Comparison of ENCODE assay signal across 14 cellular contexts in the genomic region with DNA sequence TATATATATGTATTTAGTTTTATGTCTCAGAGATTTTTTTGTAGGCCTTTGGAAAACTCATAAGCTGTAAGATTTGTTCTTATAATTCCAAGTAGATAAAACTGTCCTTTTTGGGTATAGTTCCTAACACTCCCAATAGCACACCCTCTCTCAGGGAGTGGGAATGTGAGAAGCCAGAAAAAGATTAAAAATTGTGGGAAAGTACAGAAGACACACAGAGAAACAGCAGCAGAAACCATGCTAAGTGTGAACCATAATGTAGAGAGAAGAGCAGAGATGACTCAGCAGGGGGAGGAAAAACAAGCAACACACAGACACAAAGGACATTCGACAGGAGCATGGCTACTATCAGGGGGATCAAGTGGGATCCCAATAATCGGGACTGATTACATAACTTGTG.
A peak's percentile ranks its signal among the peaks of the same experiment; 100 is the strongest.
DNase-seq lines count a peak whose midpoint lies in the region; ATAC-seq and TF ChIP-seq lines count a peak whose summit lies in the region.
"Had no signal": no experiment of that assay in that cellular context is flagged by ENCODE, and none has a peak within 500 bp of the region (broad histone marks: within the 10 kb centered on the region; RNA-seq: fewer than 3 reads in every experiment).

No MANE protein-coding gene starts in this region.

- H3K27ac Mint-ChIP-seq in Caco-2 (ENCODE audit: unreplicated experiment) (peak overlapping the region; percentile 16), nephron (peak overlapping the region; percentile 2 to 70 (median 51))
- H3K27ac Mint-ChIP-seq in activated CD8-positive, alpha-beta T cell treated with anti-CD3 and anti-CD28 coated beads, Interleukin-2, amount 10 ng/mL, durations not matched to agents 7 days and 5 days: no peak overlapping the region

- H3K27me3 Mint-ChIP-seq in Caco-2 (ENCODE audit: insufficient read depth, unreplicated experiment) (no peaks in the 10 kb centered on the region), nephron (ENCODE audit: low read depth) (no peaks in the 10 kb centered on the region)
- H3K27me3 Mint-ChIP-seq in activated CD8-positive, alpha-beta T cell treated with anti-CD3 and anti-CD28 coated beads, Interleukin-2, amount 10 ng/mL, durations not matched to agents 7 days and 5 days (ENCODE audit: low read depth): no peaks in the 10 kb centered on the region

- TF ChIP-seq CTCF in Caco-2 (IDR thresholded peaks at IDR 0.05; ENCODE audit: insufficient read depth in 1 of 2, low read depth in 1 of 2, low read length in 1 of 2, severe bottlenecking in 1 of 2, unreplicated experiment in 1 of 2) (no peak), epithelial cell of esophagus (IDR thresholded peaks at IDR 0.05; ENCODE audit: insufficient read depth, low read depth, low read length, missing control alignments) (no peak), nephron (IDR thresholded peaks at IDR 0.05; ENCODE audit: unreplicated experiment in 3 of 3) (no peak), lower lobe of right lung (IDR thresholded peaks at IDR 0.05) (no peak)

- H3K36me3 Mint-ChIP-seq in Caco-2 (ENCODE audit: insufficient read depth, unreplicated experiment) (no peaks in the 10 kb centered on the region), nephron (ENCODE audit: low read depth) (peaks cover 4% of the 10 kb centered on the region)
- no peaks in the 10 kb centered on the region for H3K36me3 Mint-ChIP-seq in activated CD8-positive, alpha-beta T cell treated with anti-CD3 and anti-CD28 coated beads, Interleukin-2, amount 10 ng/mL, durations not matched to agents 7 days and 5 days (ENCODE audit: low read depth)

- no TSS peak for BruUV-seq in Caco-2 (replicated peaks; lab: Mats Ljungman, UMichigan)

- ATAC-seq in activated CD8-positive, alpha-beta T cell treated with anti-CD3 and anti-CD28 coated beads, Interleukin-2, amount 10 ng/mL, durations not matched to agents 7 days and 5 days: no peak
- ATAC-seq in lower lobe of right lung: no peak
- ATAC-seq: GM12878, K562 had no signal

- DNase-seq in Caco-2 (no peak), epithelial cell of esophagus (ENCODE audit: low read depth) (peak; percentile 14), lower lobe of right lung (no peak), NCI-H774 (lab: John Stamatoyannopoulos, UW) (no peak), caudate nucleus (lab: John Stamatoyannopoulos, UW) (no peak)
- DNase-seq in activated CD8-positive, alpha-beta T cell treated with anti-CD3 and anti-CD28 coated beads, Interleukin-2, amount 10 ng/mL, durations not matched to agents 7 days and 5 days: no peak
- DNase-seq: NCI-H1436 treated with DMSO at 0.1 percent for 48 hours, NCI-H2081, NCI-H524 treated with DMSO at 0.1 percent for 48 hours had no signal

- H3K4me3 ChIP-seq in Caco-2 (ENCODE audit: low read depth, low read length): no peak overlapping the region
- no peak overlapping the region for H3K4me3 ChIP-seq in epithelial cell of esophagus (ENCODE audit: low read length)
- H3K4me3 ChIP-seq in lower lobe of right lung: no peak overlapping the region
- H3K4me3 ChIP-seq: GM12878, K562 had no signal

- POLR2A ChIA-PET in Caco-2 (lab: Charles Lee): no interaction called here
- POLR2A ChIA-PET in activated CD8-positive, alpha-beta T cell treated with anti-CD3 and anti-CD28 coated beads, Interleukin-2, amount 10 ng/mL, durations not matched to agents 7 days and 5 days (lab: Charles Lee): no interaction called here

- CTCF ChIA-PET in Caco-2 (lab: Charles Lee): no interaction called here
- CTCF ChIA-PET in activated CD8-positive, alpha-beta T cell treated with anti-CD3 and anti-CD28 coated beads, Interleukin-2, amount 10 ng/mL, durations not matched to agents 7 days and 5 days (lab: Charles Lee): no interaction called here

- H3K4me3 Mint-ChIP-seq in Caco-2 (ENCODE audit: unreplicated experiment): no peak overlapping the region
- no peak overlapping the region for H3K4me3 Mint-ChIP-seq in nephron
- no peak overlapping the region for H3K4me3 Mint-ChIP-seq in activated CD8-positive, alpha-beta T cell treated with anti-CD3 and anti-CD28 coated beads, Interleukin-2, amount 10 ng/mL, durations not matched to agents 7 days and 5 days

- H3K27me3 ChIP-seq in Caco-2 (replicated peaks; ENCODE audit: control insufficient read depth, insufficient read depth, low read length) (no peaks in the 10 kb centered on the region), lower lobe of right lung (ENCODE audit: low read depth) (no peaks in the 10 kb centered on the region)

- H3K4me1 ChIP-seq in Caco-2: 0 out of 2 replicates have a peak, but pooled peaks cover 6% of the 10 kb centered on the region
- H3K4me1 ChIP-seq in lower lobe of right lung: no peaks in the 10 kb centered on the region

- H3K9me3 Mint-ChIP-seq in Caco-2 (ENCODE audit: unreplicated experiment) (no peaks in the 10 kb centered on the region), nephron (no peaks in the 10 kb centered on the region)
- no peaks in the 10 kb centered on the region for H3K9me3 Mint-ChIP-seq in activated CD8-positive, alpha-beta T cell treated with anti-CD3 and anti-CD28 coated beads, Interleukin-2, amount 10 ng/mL, durations not matched to agents 7 days and 5 days (ENCODE audit: insufficient read depth)

- H3K36me3 ChIP-seq in Caco-2 (ENCODE audit: control insufficient read depth, insufficient read depth, low read length) (no peaks in the 10 kb centered on the region), lower lobe of right lung (no peaks in the 10 kb centered on the region)

- H3K9me3 ChIP-seq in Caco-2 (no peaks in the 10 kb centered on the region), lower lobe of right lung (no peaks in the 10 kb centered on the region)

- intact Hi-C loops in Caco-2 (cut with micrococcal nuclease; ENCODE audit: unreplicated experiment) (no loop called here), lower lobe of right lung (cut with DNase I) (no loop called here)

- peak overlapping the region; percentile 78 for H3K27ac ChIP-seq in angular gyrus (ENCODE audit: low read depth, low read length)
- H3K27ac ChIP-seq in lower lobe of right lung: no peak overlapping the region
- no peak overlapping the region for H3K27ac ChIP-seq in caudate nucleus (ENCODE audit: low read depth, low read length)
- H3K27ac ChIP-seq: C4-2B had no signal

- H3K4me1 Mint-ChIP-seq in Caco-2 (ENCODE audit: low read depth, unreplicated experiment) (no peaks in the 10 kb centered on the region), nephron (peaks cover 8% of the 10 kb centered on the region)
- H3K4me1 Mint-ChIP-seq in activated CD8-positive, alpha-beta T cell treated with anti-CD3 and anti-CD28 coated beads, Interleukin-2, amount 10 ng/mL, durations not matched to agents 7 days and 5 days (ENCODE audit: low read depth): no peaks in the 10 kb centered on the region
